In the genomic region with DNA sequence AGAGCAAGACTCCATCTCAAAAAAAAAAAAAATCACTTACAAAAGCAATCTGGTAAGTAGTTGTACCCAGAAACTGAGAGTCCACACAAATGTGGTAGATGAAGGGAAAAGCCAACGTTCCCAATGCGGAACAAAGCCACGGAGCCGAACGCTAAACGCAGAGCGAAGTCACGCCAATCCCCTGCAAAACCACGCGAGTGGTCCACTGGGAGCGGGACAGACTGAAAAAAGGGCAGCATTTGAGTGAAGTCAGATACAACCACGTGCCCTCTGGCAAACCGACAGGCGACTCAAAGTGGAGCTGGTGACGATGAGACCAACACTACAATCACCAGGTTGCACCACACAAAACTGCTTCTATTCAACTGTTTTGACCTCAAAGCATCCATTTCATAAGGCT, we compare ENCODE assay signal across 24 cellular contexts.
A peak's percentile ranks its signal among the peaks of the same experiment; 100 is the strongest.
DNase-seq lines count a peak whose midpoint lies in the region; ATAC-seq, FAIRE-seq and TF ChIP-seq lines count a peak whose summit lies in the region.
"Had no signal": no experiment of that assay in that cellular context is flagged by ENCODE, and none has a peak within 500 bp of the region (broad histone marks: within the 10 kb centered on the region; RNA-seq: fewer than 3 reads in every experiment).

No MANE protein-coding gene starts in this region.

- CTCF ChIA-PET in CD8-positive, alpha-beta T cell (lab: Charles Lee), result no interaction called here

- FAIRE-seq in kidney (lab: Jason Lieb, UNC), result no peak
- FAIRE-seq: A549, GM12878, GM12892, GM18507 had no signal

- H3K27me3 Mint-ChIP-seq in CD8-positive, alpha-beta T cell (ENCODE audit: low read depth), result no peaks in the 10 kb centered on the region
- H3K27me3 Mint-ChIP-seq: CD4-positive, alpha-beta T cell; CD8-positive, alpha-beta memory T cell had no signal

- no peaks in the 10 kb centered on the region for H3K36me3 Mint-ChIP-seq in CD8-positive, alpha-beta T cell

- no peak overlapping the region for H3K27ac ChIP-seq in CD8-positive, alpha-beta T cell (ENCODE audit: low read depth, low read length)
- H3K27ac ChIP-seq in kidney (ENCODE audit: low read depth in 2 of 2, low read length in 2 of 2), result no peak overlapping the region
- H3K27ac ChIP-seq in spleen, result no peak overlapping the region
- H3K27ac ChIP-seq: 22Rv1; A549; BLaER1 treated with 17β-estradiol and CSF1 and Interleukin-3, amounts not matched to agents 10 nM and 100 nM; C4-2B had no signal

- WGBS in spleen, 5 donors, result 93 to 98% (median 96%) methylated on average over 15 of the region's 15 CpGs

- H3K9me3 ChIP-seq in CD8-positive, alpha-beta T cell (ENCODE audit: low read length), result no peaks in the 10 kb centered on the region
- H3K9me3 ChIP-seq in kidney (ENCODE audit: control insufficient read depth in 1 of 2, low read length in 2 of 2) (no peaks in the 10 kb centered on the region), spleen (no peaks in the 10 kb centered on the region)
- H3K9me3 ChIP-seq: A549; BLaER1 treated with 17β-estradiol and CSF1 and Interleukin-3, amounts not matched to agents 10 nM and 100 nM had no signal

- no peaks in the 10 kb centered on the region for H3K27me3 ChIP-seq in CD8-positive, alpha-beta T cell (ENCODE audit: insufficient read depth, low read length)
- peaks cover 0 to 39% (median 0%) of the 10 kb centered on the region in 7 donors for H3K27me3 ChIP-seq in spleen (replicated peaks in 1 of 7)

- H3K36me3 ChIP-seq in CD8-positive, alpha-beta T cell (ENCODE audit: insufficient read depth, low read length), result no peaks in the 10 kb centered on the region
- no peaks in the 10 kb centered on the region for H3K36me3 ChIP-seq in kidney (ENCODE audit: control insufficient read depth in 1 of 2, insufficient read depth in 2 of 2, low read length in 2 of 2)
- H3K36me3 ChIP-seq in spleen, result no peaks in the 10 kb centered on the region
- H3K36me3 ChIP-seq: BLaER1 treated with 17β-estradiol and CSF1 and Interleukin-3, amounts not matched to agents 10 nM and 100 nM had no signal

- no peaks in the 10 kb centered on the region for H3K4me1 ChIP-seq in CD8-positive, alpha-beta T cell (ENCODE audit: insufficient read depth, low read length)
- H3K4me1 ChIP-seq in kidney (ENCODE audit: control insufficient read depth in 1 of 2, insufficient read depth in 1 of 2, low read depth in 1 of 2, low read length in 2 of 2) (peaks cover 0 to 9% of the 10 kb centered on the region in 2 donors), spleen (peaks cover 0 to 13% (median 6%) of the 10 kb centered on the region in 6 donors)
- H3K4me1 ChIP-seq: A549 had no signal

- H3K4me1 Mint-ChIP-seq in CD8-positive, alpha-beta T cell (ENCODE audit: low read depth), result no peaks in the 10 kb centered on the region
- H3K4me1 Mint-ChIP-seq: B cell; CD8-positive, alpha-beta memory T cell had no signal

- POLR2A ChIA-PET in CD8-positive, alpha-beta T cell (lab: Charles Lee), result no interaction called here

- H3K4me3 Mint-ChIP-seq in CD8-positive, alpha-beta T cell, result no peak overlapping the region
- H3K4me3 Mint-ChIP-seq: B cell; CD4-positive, alpha-beta T cell; CD8-positive, alpha-beta memory T cell had no signal

- no peak for DNase-seq in CD8-positive, alpha-beta T cell
- peak; percentile 29 for DNase-seq in kidney
- peak; percentile 36 for DNase-seq in spleen
- no peak for DNase-seq in NK-92 (lab: John Stamatoyannopoulos, UW; ENCODE audit: unreplicated experiment)
- DNase-seq: AML-193; CD4-positive, alpha-beta T cell; COR-L47; DMS 273 treated with DMSO at 0.1 percent for 48 hours; DMS153; DMS53; DMS79; DND-41; EL; GDM1 had no signal

- no peak for TF ChIP-seq CTCF in CD8-positive, alpha-beta T cell (IDR thresholded peaks at IDR 0.05)
- no peak for TF ChIP-seq CTCF in kidney (IDR thresholded peaks at IDR 0.05; ENCODE audit: borderline replicate concordance, extremely low read depth, insufficient read depth)
- TF ChIP-seq CTCF in spleen (IDR thresholded peaks at IDR 0.05 in 8 of 11, conservative IDR thresholded peaks at IDR 0.05 in 3 of 11), result no peak

- no peak for TF ChIP-seq POLR2A in spleen (IDR thresholded peaks at IDR 0.05)

- peak overlapping the region; percentile 18 for H3K27ac Mint-ChIP-seq in CD8-positive, alpha-beta T cell
- H3K27ac Mint-ChIP-seq: B cell; CD4-positive, alpha-beta T cell; CD8-positive, alpha-beta memory T cell had no signal

- no peak overlapping the region for H3K9ac ChIP-seq in kidney (ENCODE audit: low read length in 2 of 2)
- H3K9ac ChIP-seq: BLaER1 treated with 17β-estradiol and CSF1 and Interleukin-3, amounts not matched to agents 10 nM and 100 nM had no signal

- no peak for ATAC-seq in CD8-positive, alpha-beta T cell
- ATAC-seq in SK-N-SH treated with all-trans-retinoic acid at 6 μM for 48 hours, result no peak
- ATAC-seq: A549, GM12878 had no signal

- no peaks in the 10 kb centered on the region for H3K9me3 Mint-ChIP-seq in CD8-positive, alpha-beta T cell
- H3K9me3 Mint-ChIP-seq: CD4-positive, alpha-beta T cell; CD8-positive, alpha-beta memory T cell had no signal

- intact Hi-C loops in CD8-positive, alpha-beta T cell (cut with DNase I, micrococcal nuclease), result no loop called here
- intact Hi-C loops in kidney (cut with DNase I), result no loop called here
- intact Hi-C loops in spleen (cut with DNase I; ENCODE audit: low total_unique reads), result no loop called here

- H3K4me3 ChIP-seq in CD8-positive, alpha-beta T cell (ENCODE audit: low read depth, low read length), result no peak overlapping the region
- no peak overlapping the region for H3K4me3 ChIP-seq in kidney (ENCODE audit: low read length in 2 of 2)
- no peak overlapping the region for H3K4me3 ChIP-seq in spleen
- H3K4me3 ChIP-seq: A549; BLaER1 treated with 17β-estradiol and CSF1 and Interleukin-3, amounts not matched to agents 10 nM and 100 nM; GM12878 had no signal

TF ChIP-seq in SK-N-SH treated with all-trans-retinoic acid at 6 μM for 48 hours, 23 proteins besides CTCF, POLR2A, EP300 and RAD21 (continues in another document):
- TF ChIP-seq, protein P1, sequence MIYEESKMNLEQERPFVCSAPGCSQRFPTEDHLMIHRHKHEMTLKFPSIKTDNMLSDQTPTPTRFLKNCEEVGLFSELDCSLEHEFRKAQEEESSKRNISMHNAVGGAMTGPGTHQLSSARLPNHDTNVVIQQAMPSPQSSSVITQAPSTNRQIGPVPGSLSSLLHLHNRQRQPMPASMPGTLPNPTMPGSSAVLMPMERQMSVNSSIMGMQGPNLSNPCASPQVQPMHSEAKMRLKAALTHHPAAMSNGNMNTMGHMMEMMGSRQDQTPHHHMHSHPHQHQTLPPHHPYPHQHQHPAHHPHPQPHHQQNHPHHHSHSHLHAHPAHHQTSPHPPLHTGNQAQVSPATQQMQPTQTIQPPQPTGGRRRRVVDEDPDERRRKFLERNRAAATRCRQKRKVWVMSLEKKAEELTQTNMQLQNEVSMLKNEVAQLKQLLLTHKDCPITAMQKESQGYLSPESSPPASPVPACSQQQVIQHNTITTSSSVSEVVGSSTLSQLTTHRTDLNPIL (CRISPR knock-in tag; IDR thresholded peaks at IDR 0.05; ENCODE audit: low read depth), result no peak
- TF ChIP-seq ZNF565 (CRISPR knock-in tag; conservative IDR thresholded peaks at IDR 0.05; ENCODE audit: low read depth), result no peak
- no peak for TF ChIP-seq ISL1 (CRISPR knock-in tag; IDR thresholded peaks at IDR 0.05)
- no peak for TF ChIP-seq OSR1 (CRISPR knock-in tag; IDR thresholded peaks at IDR 0.05)
- no peak for TF ChIP-seq RARB (CRISPR knock-in tag; IDR thresholded peaks at IDR 0.05)
- no peak for TF ChIP-seq PPARA (CRISPR knock-in tag; IDR thresholded peaks at IDR 0.05; ENCODE audit: borderline replicate concordance)
- no peak for TF ChIP-seq ZNF8 (CRISPR knock-in tag; IDR thresholded peaks at IDR 0.05)
- TF ChIP-seq TCF4 (CRISPR knock-in tag; IDR thresholded peaks at IDR 0.05; ENCODE audit: borderline replicate concordance), result no peak
- TF ChIP-seq, protein P2, sequence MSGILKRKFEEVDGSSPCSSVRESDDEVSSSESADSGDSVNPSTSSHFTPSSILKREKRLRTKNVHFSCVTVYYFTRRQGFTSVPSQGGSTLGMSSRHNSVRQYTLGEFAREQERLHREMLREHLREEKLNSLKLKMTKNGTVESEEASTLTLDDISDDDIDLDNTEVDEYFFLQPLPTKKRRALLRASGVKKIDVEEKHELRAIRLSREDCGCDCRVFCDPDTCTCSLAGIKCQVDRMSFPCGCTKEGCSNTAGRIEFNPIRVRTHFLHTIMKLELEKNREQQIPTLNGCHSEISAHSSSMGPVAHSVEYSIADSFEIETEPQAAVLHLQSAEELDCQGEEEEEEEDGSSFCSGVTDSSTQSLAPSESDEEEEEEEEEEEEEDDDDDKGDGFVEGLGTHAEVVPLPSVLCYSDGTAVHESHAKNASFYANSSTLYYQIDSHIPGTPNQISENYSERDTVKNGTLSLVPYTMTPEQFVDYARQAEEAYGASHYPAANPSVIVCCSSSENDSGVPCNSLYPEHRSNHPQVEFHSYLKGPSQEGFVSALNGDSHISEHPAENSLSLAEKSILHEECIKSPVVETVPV (CRISPR knock-in tag; IDR thresholded peaks at IDR 0.05), result no peak
- TF ChIP-seq ZFP30 (CRISPR knock-in tag; IDR thresholded peaks at IDR 0.05), result no peak
- no peak for TF ChIP-seq TOX (CRISPR knock-in tag; IDR thresholded peaks at IDR 0.05; ENCODE audit: borderline replicate concordance)
- TF ChIP-seq ZFP3 (CRISPR knock-in tag; IDR thresholded peaks at IDR 0.05), result no peak
- TF ChIP-seq, protein P3, sequence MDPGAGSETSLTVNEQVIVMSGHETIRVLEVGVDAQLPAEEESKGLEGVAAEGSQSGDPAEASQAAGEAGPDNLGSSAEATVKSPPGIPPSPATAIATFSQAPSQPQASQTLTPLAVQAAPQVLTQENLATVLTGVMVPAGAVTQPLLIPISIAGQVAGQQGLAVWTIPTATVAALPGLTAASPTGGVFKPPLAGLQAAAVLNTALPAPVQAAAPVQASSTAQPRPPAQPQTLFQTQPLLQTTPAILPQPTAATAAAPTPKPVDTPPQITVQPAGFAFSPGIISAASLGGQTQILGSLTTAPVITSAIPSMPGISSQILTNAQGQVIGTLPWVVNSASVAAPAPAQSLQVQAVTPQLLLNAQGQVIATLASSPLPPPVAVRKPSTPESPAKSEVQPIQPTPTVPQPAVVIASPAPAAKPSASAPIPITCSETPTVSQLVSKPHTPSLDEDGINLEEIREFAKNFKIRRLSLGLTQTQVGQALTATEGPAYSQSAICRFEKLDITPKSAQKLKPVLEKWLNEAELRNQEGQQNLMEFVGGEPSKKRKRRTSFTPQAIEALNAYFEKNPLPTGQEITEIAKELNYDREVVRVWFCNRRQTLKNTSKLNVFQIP (CRISPR knock-in tag; IDR thresholded peaks at IDR 0.05; ENCODE audit: borderline replicate concordance, low read depth), result no peak
- TF ChIP-seq ARNTL (CRISPR knock-in tag; IDR thresholded peaks at IDR 0.05; ENCODE audit: borderline replicate concordance, low read depth), result no peak
- no peak for TF ChIP-seq SNAI2 (CRISPR knock-in tag; IDR thresholded peaks at IDR 0.05)
- no peak for TF ChIP-seq BACH2 (CRISPR knock-in tag; IDR thresholded peaks at IDR 0.05; ENCODE audit: borderline replicate concordance)
- no peak for TF ChIP-seq ESRRG (CRISPR knock-in tag; IDR thresholded peaks at IDR 0.05)
- TF ChIP-seq ZNF70 (CRISPR knock-in tag; IDR thresholded peaks at IDR 0.05), result no peak

Comparison
In these comparisons a context has a peak if more than half of its experiments do, and no peak if none do; other contexts are left out.
1. DNase-seq: peak in kidney (single experiment) and spleen (single experiment); none in CD8-positive, alpha-beta T cell (0 of 7) and NK-92 (single experiment).